In the genomic region with DNA sequence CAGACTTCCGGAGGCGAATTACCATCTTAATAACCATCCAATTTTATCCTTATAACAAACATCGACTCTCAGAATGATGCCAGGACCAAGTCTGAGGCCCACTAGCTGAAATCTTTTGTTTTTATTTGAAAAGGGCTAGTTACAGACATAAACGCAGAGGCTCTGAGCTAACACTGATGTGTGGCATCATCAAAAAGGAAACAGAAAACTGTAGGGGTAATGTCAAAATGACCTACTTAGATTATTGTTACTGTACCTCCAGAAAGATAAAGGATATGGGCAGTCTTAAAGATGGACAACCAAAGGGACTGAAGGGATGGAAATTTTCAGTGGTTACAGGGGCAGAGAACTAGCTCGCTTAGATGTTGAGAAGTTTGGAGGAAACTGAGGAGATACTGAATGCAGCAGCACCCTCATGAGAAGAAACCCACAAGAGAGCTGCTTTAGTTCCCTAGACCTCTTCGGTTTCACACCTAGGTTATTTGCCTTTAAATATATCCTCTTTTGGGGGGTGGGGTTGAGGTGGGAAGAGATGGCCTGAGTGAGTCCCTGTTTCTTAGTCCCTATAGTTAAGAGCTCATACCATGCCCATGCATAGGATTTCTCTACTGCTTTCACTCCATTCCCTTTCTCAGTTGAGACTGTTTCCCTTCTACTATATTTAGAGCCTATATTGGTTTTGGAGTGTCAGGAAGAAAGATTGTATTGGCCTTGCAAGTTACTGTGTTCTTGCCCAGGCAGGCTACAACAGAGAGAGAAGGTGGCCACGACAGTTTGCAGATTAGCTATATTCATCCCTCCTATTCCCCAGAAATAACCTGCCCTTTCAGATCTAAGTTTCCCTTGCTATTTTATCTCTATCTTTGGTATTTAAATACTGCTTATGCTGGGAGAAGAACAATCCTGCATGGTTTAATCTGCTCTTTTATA, we compare ENCODE assay signal across 23 cellular contexts.
A peak's percentile ranks its signal among the peaks of the same experiment; 100 is the strongest.
DNase-seq lines count a peak whose midpoint lies in the region; ATAC-seq and TF ChIP-seq lines count a peak whose summit lies in the region.
"Had no signal": no experiment of that assay in that cellular context is flagged by ENCODE, and none has a peak within 500 bp of the region (broad histone marks: within the 10 kb centered on the region; RNA-seq: fewer than 3 reads in every experiment).

No MANE protein-coding gene starts in this region.

- no peak overlapping the region for H3K4me3 Mint-ChIP-seq in activated CD4-positive, alpha-beta memory T cell treated with anti-CD3 and anti-CD28 coated beads, Interleukin-2, amount 10 ng/mL, durations not matched to agents 7 days and 5 days
- H3K4me3 Mint-ChIP-seq in activated CD4-positive, alpha-beta memory T cell treated with anti-CD3 and anti-CD28 coated beads for 36 hours = no peak overlapping the region
- H3K4me3 Mint-ChIP-seq: activated CD4-positive, alpha-beta T cell treated with anti-CD3 and anti-CD28 coated beads, Interleukin-2, amount 10 ng/mL, durations not matched to agents 24 days and 14 days; neural crest cell had no signal

- no peak for TF ChIP-seq CTCF in hepatocyte (IDR thresholded peaks at IDR 0.05; ENCODE audit: poor library complexity)

- H3K9me3 ChIP-seq in hepatocyte (ENCODE audit: low read depth) = no peaks in the 10 kb centered on the region
- H3K9me3 ChIP-seq: Caco-2 had no signal

- no peak overlapping the region for H4K8ac ChIP-seq in mesendoderm (ENCODE audit: low read depth, low read length)

- intact Hi-C loops in activated CD4-positive, alpha-beta memory T cell treated with anti-CD3 and anti-CD28 coated beads for 36 hours (cut with micrococcal nuclease) = no loop called here

- H3K27me3 ChIP-seq in mesendoderm (ENCODE audit: insufficient read depth, low read length, poor library complexity) = no peaks in the 10 kb centered on the region
- no peaks in the 10 kb centered on the region for H3K27me3 ChIP-seq in hepatocyte

- H3K79me2 ChIP-seq in mesendoderm (ENCODE audit: control insufficient read depth, insufficient read depth, low read length) (no peaks in the 10 kb centered on the region), hepatocyte (no peaks in the 10 kb centered on the region)

- H3K4me3 ChIP-seq in mesendoderm (ENCODE audit: low read length) (no peak overlapping the region), hepatocyte (no peak overlapping the region)

- no peak overlapping the region for H3K4ac ChIP-seq in mesendoderm (ENCODE audit: low read depth, low read length)

- WGBS in mesendoderm (ENCODE audit: extremely low coverage, insufficient coverage, low lambda C conversion rate) = no CpG with 5 or more reads among the region's 7 CpGs
- 87% methylated on average over 7 of the region's 7 CpGs for WGBS in hepatocyte (ENCODE audit: low lambda C conversion rate, missing lambda C conversion rate)

- no peaks in the 10 kb centered on the region for H3K36me3 Mint-ChIP-seq in activated CD4-positive, alpha-beta memory T cell treated with anti-CD3 and anti-CD28 coated beads, Interleukin-2, amount 10 ng/mL, durations not matched to agents 7 days and 5 days (ENCODE audit: low read depth)
- no peaks in the 10 kb centered on the region for H3K36me3 Mint-ChIP-seq in activated CD4-positive, alpha-beta memory T cell treated with anti-CD3 and anti-CD28 coated beads for 36 hours

- H4K20me1 ChIP-seq in hepatocyte (ENCODE audit: insufficient read depth, poor library complexity, severe bottlenecking) = no peaks in the 10 kb centered on the region

- H3K4me2 ChIP-seq in mesendoderm (ENCODE audit: low read length) (no peak overlapping the region), hepatocyte (no peak overlapping the region)
- H3K4me2 ChIP-seq: KMS-11 had no signal

- no peaks in the 10 kb centered on the region for H3K9me2 ChIP-seq in hepatocyte (replicated peaks; ENCODE audit: insufficient read depth)

- no peak overlapping the region for H2BK120ac ChIP-seq in mesendoderm (ENCODE audit: low read depth, low read length)

- H3K56ac ChIP-seq in mesendoderm (ENCODE audit: low read length) = no peak overlapping the region

- H3K4me1 ChIP-seq in mesendoderm (ENCODE audit: control insufficient read depth, low read depth, low read length) (peaks cover 3% of the 10 kb centered on the region), hepatocyte (ENCODE audit: insufficient read depth) (no peaks in the 10 kb centered on the region)
- H3K4me1 ChIP-seq: Caco-2 had no signal

- H2AFZ ChIP-seq in hepatocyte = no peak overlapping the region

- H2AK5ac ChIP-seq in mesendoderm (ENCODE audit: low read length) = no peak overlapping the region

- no peak for DNase-seq in activated CD4-positive, alpha-beta memory T cell treated with anti-CD3 and anti-CD28 coated beads, Interleukin-2, amount 10 ng/mL, durations not matched to agents 7 days and 5 days
- DNase-seq in activated CD4-positive, alpha-beta memory T cell treated with anti-CD3 and anti-CD28 coated beads for 36 hours = no peak
- DNase-seq in mesendoderm = no peak
- DNase-seq in stimulated activated CD4-positive, alpha-beta T cell treated with anti-CD3 and anti-CD28 coated beads, Interleukin-1b, Interleukin-23, amount 100 ng/mL, for 48 hours = no peak
- DNase-seq in hepatocyte (ENCODE audit: low spot score) = no peak
- no peak for DNase-seq in NCI-H2171 (lab: John Stamatoyannopoulos, UW)
- DNase-seq: activated CD4-positive, alpha-beta T cell treated with anti-CD3 and anti-CD28 coated beads, Interleukin-2, amount 10 ng/mL, durations not matched to agents 24 days and 14 days; activated naive CD4-positive, alpha-beta T cell; activated T-cell treated with anti-CD3 and anti-CD28 coated beads for 4 hours; anterior cingulate cortex; Caco-2; central memory CD4-positive, alpha-beta T cell; NCI-H1092; NCI-H2081 treated with DMSO at 0.1 percent for 48 hours; NCI-H510A; small intestine; stimulated activated CD4-positive, alpha-beta T cell treated with anti-CD3 and anti-CD28 coated beads, Interleukin-4, amount 100 ng/mL, for 1 hour had no signal

- no peak overlapping the region for H4K5ac ChIP-seq in mesendoderm (ENCODE audit: low read length)

- POLR2A ChIA-PET in activated CD4-positive, alpha-beta memory T cell treated with anti-CD3 and anti-CD28 coated beads, Interleukin-2, amount 10 ng/mL, durations not matched to agents 7 days and 5 days (lab: Charles Lee) = no interaction called here
- POLR2A ChIA-PET in activated CD4-positive, alpha-beta memory T cell treated with anti-CD3 and anti-CD28 coated beads for 36 hours (lab: Charles Lee) = no interaction called here

- peak overlapping the region; percentile 51 for H3K18ac ChIP-seq in mesendoderm (ENCODE audit: low read length)

- peak overlapping the region; percentile 37 for H3K27ac Mint-ChIP-seq in activated CD4-positive, alpha-beta memory T cell treated with anti-CD3 and anti-CD28 coated beads, Interleukin-2, amount 10 ng/mL, durations not matched to agents 7 days and 5 days
- H3K27ac Mint-ChIP-seq in activated CD4-positive, alpha-beta memory T cell treated with anti-CD3 and anti-CD28 coated beads for 36 hours = no peak overlapping the region
- H3K27ac Mint-ChIP-seq: activated CD4-positive, alpha-beta T cell treated with anti-CD3 and anti-CD28 coated beads, Interleukin-2, amount 10 ng/mL, durations not matched to agents 24 days and 14 days had no signal

- H3K23ac ChIP-seq in mesendoderm (ENCODE audit: low read length) = no peak overlapping the region

- H3K79me1 ChIP-seq in mesendoderm (ENCODE audit: low read length) = no peaks in the 10 kb centered on the region

- H3K27ac ChIP-seq in mesendoderm (ENCODE audit: low read depth, low read length) (no peak overlapping the region), hepatocyte (no peak overlapping the region)
- H3K27ac ChIP-seq: 22Rv1, KMS-11 had no signal

- H3K27me3 Mint-ChIP-seq in activated CD4-positive, alpha-beta memory T cell treated with anti-CD3 and anti-CD28 coated beads, Interleukin-2, amount 10 ng/mL, durations not matched to agents 7 days and 5 days = no peaks in the 10 kb centered on the region
- H3K27me3 Mint-ChIP-seq in activated CD4-positive, alpha-beta memory T cell treated with anti-CD3 and anti-CD28 coated beads for 36 hours = no peaks in the 10 kb centered on the region
- H3K27me3 Mint-ChIP-seq: activated CD4-positive, alpha-beta T cell treated with anti-CD3 and anti-CD28 coated beads, Interleukin-2, amount 10 ng/mL, durations not matched to agents 24 days and 14 days had no signal

- CTCF ChIA-PET in activated CD4-positive, alpha-beta memory T cell treated with anti-CD3 and anti-CD28 coated beads, Interleukin-2, amount 10 ng/mL, durations not matched to agents 7 days and 5 days (lab: Charles Lee) = no interaction called here
- CTCF ChIA-PET in activated CD4-positive, alpha-beta memory T cell treated with anti-CD3 and anti-CD28 coated beads for 36 hours (lab: Charles Lee) = interaction anchor here (0.6 kb wide), 1 partner anchor 19 kb away, joined by 3 read pairs; no protein-coding TSS in a partner anchor

- H3K4me1 Mint-ChIP-seq in activated CD4-positive, alpha-beta memory T cell treated with anti-CD3 and anti-CD28 coated beads, Interleukin-2, amount 10 ng/mL, durations not matched to agents 7 days and 5 days = peaks cover 9% of the 10 kb centered on the region
- no peaks in the 10 kb centered on the region for H3K4me1 Mint-ChIP-seq in activated CD4-positive, alpha-beta memory T cell treated with anti-CD3 and anti-CD28 coated beads for 36 hours (ENCODE audit: low read depth)
- H3K4me1 Mint-ChIP-seq: neural crest cell had no signal

- no peaks in the 10 kb centered on the region for H3K9me3 Mint-ChIP-seq in activated CD4-positive, alpha-beta memory T cell treated with anti-CD3 and anti-CD28 coated beads, Interleukin-2, amount 10 ng/mL, durations not matched to agents 7 days and 5 days
- no peaks in the 10 kb centered on the region for H3K9me3 Mint-ChIP-seq in activated CD4-positive, alpha-beta memory T cell treated with anti-CD3 and anti-CD28 coated beads for 36 hours
- H3K9me3 Mint-ChIP-seq: activated CD4-positive, alpha-beta T cell treated with anti-CD3 and anti-CD28 coated beads, Interleukin-2, amount 10 ng/mL, durations not matched to agents 24 days and 14 days had no signal

- H3K9ac ChIP-seq in mesendoderm (ENCODE audit: low read length) = no peak overlapping the region
- H3K9ac ChIP-seq: KMS-11 had no signal

- H3K36me3 ChIP-seq in mesendoderm (ENCODE audit: control insufficient read depth, insufficient read depth, low read length) (no peaks in the 10 kb centered on the region), hepatocyte (replicated peaks; ENCODE audit: insufficient read depth, low read depth) (no peaks in the 10 kb centered on the region)

- peak; percentile 88 for ATAC-seq in GM19395 (IDR thresholded peaks at IDR 0.05; ENCODE audit: unreplicated experiment)
- peak; percentile 93 for ATAC-seq in HG02852 (IDR thresholded peaks at IDR 0.05; ENCODE audit: unreplicated experiment)
- ATAC-seq: Right ventricle myocardium inferior had no signal

- no peak overlapping the region for H2BK15ac ChIP-seq in mesendoderm (replicated peaks; ENCODE audit: low read depth)

- no peak overlapping the region for H2BK5ac ChIP-seq in mesendoderm (ENCODE audit: low read length)
